ENCODE assay signal across 1 cellular context in the genomic region with DNA sequence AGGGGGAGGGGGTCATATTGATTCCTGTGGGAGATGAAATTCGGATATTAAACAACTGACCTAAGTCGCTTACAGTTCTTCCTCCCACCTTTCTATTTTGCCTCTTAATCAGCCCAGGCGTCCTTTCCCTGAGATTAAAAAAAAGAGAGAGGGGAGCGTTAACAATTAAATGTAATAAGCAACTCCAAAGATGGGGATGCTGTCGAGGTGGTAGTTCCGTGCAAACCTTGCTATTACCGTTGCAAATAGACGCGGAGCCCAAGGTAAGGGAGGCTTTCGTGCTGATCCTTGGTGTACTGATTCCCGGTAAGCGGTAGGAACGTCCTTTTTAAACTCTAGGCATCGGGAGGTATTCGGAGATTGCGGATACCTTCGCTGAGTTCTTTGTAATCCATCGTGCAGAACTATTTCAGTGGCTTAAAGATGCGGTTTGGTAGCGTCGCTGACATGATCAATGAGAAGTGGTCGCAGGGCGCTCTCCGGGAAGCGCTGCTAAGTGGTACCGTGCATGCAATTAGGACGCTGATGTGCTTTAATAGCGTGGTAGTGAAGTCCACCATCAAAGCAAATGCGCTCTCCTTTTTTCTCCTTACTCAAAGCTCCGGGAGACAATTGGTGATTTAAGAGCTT.
TF ChIP-seq lines count a peak whose summit lies in the region.

No MANE protein-coding gene starts in this region.

TF ChIP-seq in GM23338, 12 proteins besides CTCF, POLR2A, EP300 and RAD21 (continued from another document):
- TF ChIP-seq ZNF462 (CRISPR knock-in tag; IDR thresholded peaks at IDR 0.05) = no peak
- TF ChIP-seq CREB1 (CRISPR knock-in tag; IDR thresholded peaks at IDR 0.05; ENCODE audit: low read depth) = no peak
TF ChIP-seq in GM23338: peak in this region for 2.
